Comparison of ENCODE assay signal across 8 cellular contexts in the genomic region with DNA sequence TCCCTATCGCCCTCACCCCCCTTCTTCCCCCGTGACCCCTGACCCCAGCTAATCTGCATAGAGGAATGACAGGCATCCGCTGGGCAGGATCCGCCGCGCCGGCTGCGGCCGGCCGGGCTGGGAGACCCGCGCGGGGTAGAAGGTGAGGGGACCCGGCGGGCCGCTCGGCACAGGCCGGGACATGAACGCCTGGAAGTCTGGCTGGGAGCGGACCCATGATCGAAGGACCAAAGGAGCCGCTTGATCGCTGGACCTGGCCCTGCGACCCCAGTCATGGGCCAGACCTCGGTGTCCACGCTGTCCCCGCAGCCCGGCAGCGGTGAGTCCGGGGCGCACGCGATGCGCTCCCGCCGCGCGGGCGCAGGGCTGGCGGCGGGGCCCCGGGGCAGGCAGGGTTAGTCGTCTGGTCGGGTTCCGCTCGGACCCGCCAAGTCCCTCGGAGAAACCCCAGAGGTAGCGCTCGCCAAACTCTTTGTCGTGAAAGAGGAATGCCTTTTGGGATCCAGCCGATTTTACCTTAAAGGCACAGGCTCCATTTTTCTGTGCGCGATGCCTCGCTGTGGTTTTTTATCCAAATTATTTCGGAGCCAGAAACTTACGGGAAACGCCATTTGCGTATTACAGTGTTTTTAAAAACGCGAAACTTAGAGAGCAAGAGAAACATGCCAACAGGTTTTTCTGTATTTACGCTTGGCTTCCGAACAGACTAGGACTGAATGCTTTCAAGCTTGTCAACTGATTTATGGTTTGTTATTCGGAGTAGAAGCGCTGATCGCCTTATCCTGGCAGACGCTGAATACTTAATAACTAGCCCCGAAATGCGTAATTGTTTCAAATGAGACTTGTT. TPM values are rescaled to one million over a fixed set of nuclear protein-coding genes. Genes with fewer than 3 reads are reported as not detected.
DNase-seq lines count a peak whose midpoint lies in the region; ATAC-seq and TF ChIP-seq lines count a peak whose summit lies in the region.

A gene (plus strand): TSS at position 75 of the 847 bp plus-strand sequence. CDS start 199 bp downstream, at position 274.

- CTCF ChIA-PET in HEK293T (lab: Yijun Ruan, JAX), result interaction anchor here (0.7 kb wide), 1 partner anchor 265 kb away, joined by 4 read pairs; no protein-coding TSS in a partner anchor
- CTCF ChIA-PET in activated naive CD4-positive, alpha-beta T cell treated with anti-CD3 and anti-CD28 coated beads, Interleukin-2, amount 10 ng/mL, durations not matched to agents 7 days and 5 days (lab: Charles Lee), result interaction anchor here (0.9 kb wide), 1 partner anchor 11 kb away, joined by 4 read pairs; no protein-coding TSS in a partner anchor

- no peaks in the 10 kb centered on the region for H3K27me3 ChIP-seq in RWPE2 (ENCODE audit: insufficient read depth, poor library complexity, severe bottlenecking)
- no peaks in the 10 kb centered on the region for H3K27me3 ChIP-seq in foreskin keratinocyte
- H3K27me3 ChIP-seq in stomach, result no peaks in the 10 kb centered on the region

- H3K4me3 Mint-ChIP-seq in activated naive CD4-positive, alpha-beta T cell treated with anti-CD3 and anti-CD28 coated beads, Interleukin-2, amount 10 ng/mL, durations not matched to agents 7 days and 5 days, result peak within 1 kb of the TSS; percentile 69
- peak within 1 kb of the TSS; percentile 81 for H3K4me3 Mint-ChIP-seq in natural killer cell treated with Interleukin-12 subunit alpha and Interleukin-12 subunit beta and Interleukin-15 and Interleukin-18, amount 100 ng/mL, for 72 hours

- H3K4me3 ChIP-seq in RWPE2 (ENCODE audit: severe bottlenecking) (peak within 1 kb of the TSS; percentile 61), stomach (peak within 1 kb of the TSS; percentile 64 to 76 (median 74))

- TF ChIP-seq CTCF in RWPE2 (IDR thresholded peaks at IDR 0.05; ENCODE audit: poor library complexity, severe bottlenecking) (no peak), foreskin keratinocyte (conservative IDR thresholded peaks at IDR 0.05) (no peak), stomach (IDR thresholded peaks at IDR 0.05) (no peak)

- H3K36me3 Mint-ChIP-seq in activated naive CD4-positive, alpha-beta T cell treated with anti-CD3 and anti-CD28 coated beads, Interleukin-2, amount 10 ng/mL, durations not matched to agents 7 days and 5 days, result no peaks in the 10 kb centered on the region
- peaks cover 10% of the 10 kb centered on the region for H3K36me3 Mint-ChIP-seq in natural killer cell treated with Interleukin-12 subunit alpha and Interleukin-12 subunit beta and Interleukin-15 and Interleukin-18, amount 100 ng/mL, for 72 hours

- H3K27me3 Mint-ChIP-seq in activated naive CD4-positive, alpha-beta T cell treated with anti-CD3 and anti-CD28 coated beads, Interleukin-2, amount 10 ng/mL, durations not matched to agents 7 days and 5 days, result peaks cover 29% of the 10 kb centered on the region
- H3K27me3 Mint-ChIP-seq in natural killer cell treated with Interleukin-12 subunit alpha and Interleukin-12 subunit beta and Interleukin-15 and Interleukin-18, amount 100 ng/mL, for 72 hours, result peaks cover 6% of the 10 kb centered on the region in 2 donors

- 1 to 3% (median 1%) methylated on average over 43 to 69 of the region's 69 CpGs for WGBS in stomach, 5 donors

- H3K4me1 ChIP-seq in RWPE2 (ENCODE audit: insufficient read depth, poor library complexity, severe bottlenecking), result peaks cover 62% of the 10 kb centered on the region
- peaks cover 47% of the 10 kb centered on the region for H3K4me1 ChIP-seq in foreskin keratinocyte
- peaks cover 20 to 71% (median 44%) of the 10 kb centered on the region in 4 donors for H3K4me1 ChIP-seq in stomach

- TF ChIP-seq EP300 in stomach (IDR thresholded peaks at IDR 0.05), result no peak

- no peak for TF ChIP-seq POLR2A in stomach (IDR thresholded peaks at IDR 0.05)

- DNase-seq in Ammon's horn (ENCODE audit: low spot score), result peak; percentile 53
- DNase-seq in HEK293T (ENCODE audit: extremely low spot score), result peak; percentile 84
- DNase-seq in RWPE2 (ENCODE audit: low spot score), result peak; percentile 76
- DNase-seq in activated naive CD4-positive, alpha-beta T cell treated with anti-CD3 and anti-CD28 coated beads, Interleukin-2, amount 10 ng/mL, durations not matched to agents 7 days and 5 days, result peak; percentile 56
- DNase-seq in foreskin keratinocyte, result peak in 1 of 2 donors; percentile 63
- DNase-seq in natural killer cell treated with Interleukin-12 subunit alpha and Interleukin-12 subunit beta and Interleukin-15 and Interleukin-18, amount 100 ng/mL, for 72 hours (ENCODE audit: low spot score), result peak; percentile 75
- peak; percentile 72 for DNase-seq in stomach

- ATAC-seq in RWPE2 (ENCODE audit: low read depth) (peak; percentile 62), foreskin keratinocyte (peak; percentile 49), GM19397 (IDR thresholded peaks at IDR 0.05; ENCODE audit: unreplicated experiment) (no peak)
- peak; percentile 94 to 95 for ATAC-seq in natural killer cell treated with Interleukin-12 subunit alpha and Interleukin-12 subunit beta and Interleukin-15 and Interleukin-18, amount 100 ng/mL, for 72 hours

- H3K36me3 ChIP-seq in RWPE2 (ENCODE audit: low read depth), result no peaks in the 10 kb centered on the region
- no peaks in the 10 kb centered on the region for H3K36me3 ChIP-seq in stomach

- peaks cover 12% of the 10 kb centered on the region for H3K4me1 Mint-ChIP-seq in activated naive CD4-positive, alpha-beta T cell treated with anti-CD3 and anti-CD28 coated beads, Interleukin-2, amount 10 ng/mL, durations not matched to agents 7 days and 5 days
- peaks cover 13 to 14% of the 10 kb centered on the region in 2 donors for H3K4me1 Mint-ChIP-seq in natural killer cell treated with Interleukin-12 subunit alpha and Interleukin-12 subunit beta and Interleukin-15 and Interleukin-18, amount 100 ng/mL, for 72 hours (ENCODE audit: low read depth in 2 of 2)

- H3K9me3 Mint-ChIP-seq in activated naive CD4-positive, alpha-beta T cell treated with anti-CD3 and anti-CD28 coated beads, Interleukin-2, amount 10 ng/mL, durations not matched to agents 7 days and 5 days, result peaks cover 4% of the 10 kb centered on the region
- no peaks in the 10 kb centered on the region for H3K9me3 Mint-ChIP-seq in natural killer cell treated with Interleukin-12 subunit alpha and Interleukin-12 subunit beta and Interleukin-15 and Interleukin-18, amount 100 ng/mL, for 72 hours

- H3K27ac ChIP-seq in RWPE2 (ENCODE audit: poor library complexity, severe bottlenecking) (peak within 1 kb of the TSS; percentile 96), foreskin keratinocyte (peak within 1 kb of the TSS; percentile 52), stomach (peak within 1 kb of the TSS; percentile 92 to 98 (median 94))

- POLR2A ChIA-PET in HEK293T (lab: Yijun Ruan, JAX), result interaction anchor here (0.6 to 1.4 kb wide), 5 partner anchors 22 to 165 kb away, joined by 3 to 6 read pairs (median 3); a partner anchor contains a TSS

- H3K9me3 ChIP-seq in RWPE2 (ENCODE audit: severe bottlenecking), result peaks cover 4% of the 10 kb centered on the region
- H3K9me3 ChIP-seq in stomach, result peaks cover 0 to 6% (median 0%) of the 10 kb centered on the region in 4 donors

- H3K27ac Mint-ChIP-seq in activated naive CD4-positive, alpha-beta T cell treated with anti-CD3 and anti-CD28 coated beads, Interleukin-2, amount 10 ng/mL, durations not matched to agents 7 days and 5 days, result no peak within 1 kb of the TSS
- H3K27ac Mint-ChIP-seq in natural killer cell treated with Interleukin-12 subunit alpha and Interleukin-12 subunit beta and Interleukin-15 and Interleukin-18, amount 100 ng/mL, for 72 hours, result peak within 1 kb of the TSS in 1 of 2 donors; percentile 63

- intact Hi-C loops in stomach (cut with DNase I; ENCODE audit: low total_unique reads), result no loop called here

TF ChIP-seq in HEK293T, 16 proteins besides CTCF, POLR2A, EP300 and RAD21:
- TF ChIP-seq, protein P1, sequence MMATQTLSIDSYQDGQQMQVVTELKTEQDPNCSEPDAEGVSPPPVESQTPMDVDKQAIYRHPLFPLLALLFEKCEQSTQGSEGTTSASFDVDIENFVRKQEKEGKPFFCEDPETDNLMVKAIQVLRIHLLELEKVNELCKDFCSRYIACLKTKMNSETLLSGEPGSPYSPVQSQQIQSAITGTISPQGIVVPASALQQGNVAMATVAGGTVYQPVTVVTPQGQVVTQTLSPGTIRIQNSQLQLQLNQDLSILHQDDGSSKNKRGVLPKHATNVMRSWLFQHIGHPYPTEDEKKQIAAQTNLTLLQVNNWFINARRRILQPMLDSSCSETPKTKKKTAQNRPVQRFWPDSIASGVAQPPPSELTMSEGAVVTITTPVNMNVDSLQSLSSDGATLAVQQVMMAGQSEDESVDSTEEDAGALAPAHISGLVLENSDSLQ (IDR thresholded peaks at IDR 0.05), result peak; percentile 92
- no peak for TF ChIP-seq CTBP1 (IDR thresholded peaks at IDR 0.05; ENCODE audit: borderline replicate concordance)

RNA-seq across cellular contexts. Expression of the gene that starts here (rescaled TPM):
- total RNA-seq in foreskin keratinocyte (40.4 and 45.2 TPM in 2 replicates), stomach (100 to 1,000 TPM in 2 of 5 donors, 10 to 100 TPM in 3; 25.8 to 126 (median 59.6) TPM)
- polyA plus RNA-seq in foreskin keratinocyte (2.8 and 3.3 TPM in 2 replicates), stomach (10 to 100 TPM in 2 of 3 donors, 1 to 10 TPM in 1; 3.0 to 14.1 (median 10.6) TPM)
- total RNA-seq in natural killer cell treated with Interleukin-12 subunit alpha and Interleukin-12 subunit beta and Interleukin-15 and Interleukin-18, amount 100 ng/mL, for 72 hours, result 10 to 100 TPM; 19.9 to 23.6 TPM
